ENCODE assay signal across 13 cellular contexts in genomic region chr3:14265246-14265962, GRCh38.
DNase-seq lines count a peak whose midpoint lies in the region; FAIRE-seq and TF ChIP-seq lines count a peak whose summit lies in the region.
"Had no signal": no experiment of that assay in that cellular context is flagged by ENCODE, and none has a peak within 500 bp of the region (broad histone marks: within the 10 kb centered on the region; RNA-seq: fewer than 3 reads in every experiment).

No MANE protein-coding gene starts in this region.

- peaks cover 18% of the 10 kb centered on the region for H3K27me3 ChIP-seq in astrocyte (ENCODE audit: insufficient read depth, low read length)
- H3K27me3 ChIP-seq in neuronal stem cell (ENCODE audit: control insufficient read depth in 3 of 3, insufficient read depth in 3 of 3, low read depth in 1 of 3, low read length in 3 of 3): peaks cover 0 to 32% (median 0%) of the 10 kb centered on the region in 3 experiments

- no peak overlapping the region for H4K91ac ChIP-seq in neuronal stem cell (ENCODE audit: low read depth, low read length, poor library complexity)

- no peak for FAIRE-seq in astrocyte (lab: Jason Lieb, UNC)

- no peak for TF ChIP-seq CTCF in astrocyte (IDR thresholded peaks at IDR 0.05; ENCODE audit: insufficient read depth, low read depth, low read length)

- H3K27me3 Mint-ChIP-seq in astrocyte (ENCODE audit: low read depth, unreplicated experiment): peaks cover 34% of the 10 kb centered on the region

- H3K27ac Mint-ChIP-seq in astrocyte (ENCODE audit: unreplicated experiment): no peak overlapping the region
- H3K27ac Mint-ChIP-seq: activated CD4-positive, alpha-beta memory T cell treated with anti-CD3 and anti-CD28 coated beads, Interleukin-2, amount 10 ng/mL, durations not matched to agents 7 days and 5 days; activated naive CD4-positive, alpha-beta T cell treated with anti-CD3 and anti-CD28 coated beads, Interleukin-2, amount 50 U/mL, for 72 hours; natural killer cell treated with Interleukin-12 subunit alpha and Interleukin-12 subunit beta and Interleukin-15 and Interleukin-18, amount 100 ng/mL, for 72 hours had no signal

- no peaks in the 10 kb centered on the region for H3K79me1 ChIP-seq in neuronal stem cell (ENCODE audit: low read depth, low read length)

- H3K27ac ChIP-seq in astrocyte (ENCODE audit: low read depth, low read length) (no peak overlapping the region), neuronal stem cell (replicated peaks; ENCODE audit: low read length) (no peak overlapping the region)

- H2BK5ac ChIP-seq in neuronal stem cell (ENCODE audit: low read length): no peak overlapping the region

- H3K23ac ChIP-seq in neuronal stem cell (ENCODE audit: low read depth, low read length, poor library complexity): no peak overlapping the region

- no peak overlapping the region for H2BK120ac ChIP-seq in neuronal stem cell (ENCODE audit: low read depth, low read length)

- DNase-seq in Daoy (ENCODE audit: low read depth) (peak; percentile 57), NCI-H146 (lab: John Stamatoyannopoulos, UW) (peak; percentile 62), astrocyte (ENCODE audit: low read depth) (peak; percentile 77), neuronal stem cell (ENCODE audit: low spot score) (no peak)
- no peak for DNase-seq in activated effector memory CD4-positive, alpha-beta T cell treated with Interleukin-2 at 50 U/mL for 16 hours
- DNase-seq in activated CD4-positive, alpha-beta T cell treated with anti-CD3 and anti-CD28 coated beads for 1 hour: no peak
- DNase-seq in activated CD4-positive, alpha-beta T cell treated with anti-CD3 and anti-CD28 coated beads, Interleukin-2, amount 50 U/mL, for 48 hours: no peak
- DNase-seq: activated CD4-positive, alpha-beta memory T cell treated with anti-CD3 and anti-CD28 coated beads, Interleukin-2, amount 10 ng/mL, durations not matched to agents 7 days and 5 days; stimulated activated CD4-positive, alpha-beta T cell treated with anti-CD3 and anti-CD28 coated beads, Interleukin-15, amount 100 ng/mL, for 24 hours; stimulated activated naive CD4-positive, alpha-beta T cell had no signal

- H3K4me2 ChIP-seq in astrocyte (ENCODE audit: low read length): no peak overlapping the region
- H3K4me2 ChIP-seq in neuronal stem cell (ENCODE audit: insufficient read depth, low read length, poor library complexity, severe bottlenecking): no peak overlapping the region

- H4K8ac ChIP-seq in neuronal stem cell (ENCODE audit: low read depth, low read length): no peak overlapping the region

- no peak overlapping the region for H3K9ac ChIP-seq in astrocyte (ENCODE audit: low read length)
- H3K9ac ChIP-seq in neuronal stem cell (ENCODE audit: low read depth, low read length, poor library complexity): no peak overlapping the region

- H3K4me1 ChIP-seq in astrocyte (ENCODE audit: insufficient read depth, low read length) (peaks cover 14% of the 10 kb centered on the region), neuronal stem cell (ENCODE audit: control insufficient read depth in 2 of 2, insufficient read depth in 1 of 2, low read depth in 1 of 2, low read length in 2 of 2) (no peaks in the 10 kb centered on the region)
- H3K4me1 ChIP-seq: HAP-1 had no signal

- H4K20me1 ChIP-seq in astrocyte (ENCODE audit: insufficient read depth, low read length): no peaks in the 10 kb centered on the region

- peaks cover 10% of the 10 kb centered on the region for H3K4me1 Mint-ChIP-seq in astrocyte (ENCODE audit: low read depth, unreplicated experiment)

- no CpG with 5 or more reads among the region's 11 CpGs for WGBS in neuronal stem cell (ENCODE audit: extremely low coverage in 2 of 2, insufficient read length in 2 of 2, insufficient replicate concordance in 1 of 2), 2 donors

- H2AFZ ChIP-seq in astrocyte (ENCODE audit: low read depth, low read length): no peak overlapping the region
- H2AFZ ChIP-seq in neuronal stem cell (ENCODE audit: low read length): no peak overlapping the region

- no peaks in the 10 kb centered on the region for H3K9me3 Mint-ChIP-seq in astrocyte (ENCODE audit: unreplicated experiment)
- H3K9me3 Mint-ChIP-seq: activated CD4-positive, alpha-beta memory T cell treated with anti-CD3 and anti-CD28 coated beads, Interleukin-2, amount 10 ng/mL, durations not matched to agents 7 days and 5 days; activated naive CD4-positive, alpha-beta T cell treated with anti-CD3 and anti-CD28 coated beads, Interleukin-2, amount 50 U/mL, for 72 hours; natural killer cell treated with Interleukin-12 subunit alpha and Interleukin-12 subunit beta and Interleukin-15 and Interleukin-18, amount 100 ng/mL, for 72 hours had no signal

- no peak overlapping the region for H3K4ac ChIP-seq in neuronal stem cell (ENCODE audit: low read length)

- no peaks in the 10 kb centered on the region for H3K36me3 ChIP-seq in astrocyte (ENCODE audit: insufficient read depth, low read length)
- no peaks in the 10 kb centered on the region for H3K36me3 ChIP-seq in neuronal stem cell (replicated peaks in 1 of 2; ENCODE audit: control insufficient read depth in 2 of 2, insufficient read depth in 2 of 2, low read length in 2 of 2)
- H3K36me3 ChIP-seq: HAP-1 had no signal

- no peak overlapping the region for H2AK5ac ChIP-seq in neuronal stem cell (ENCODE audit: low read depth, low read length)

- no peak overlapping the region for H3K4me3 Mint-ChIP-seq in astrocyte (ENCODE audit: unreplicated experiment)
- H3K4me3 Mint-ChIP-seq: activated CD4-positive, alpha-beta memory T cell treated with anti-CD3 and anti-CD28 coated beads, Interleukin-2, amount 10 ng/mL, durations not matched to agents 7 days and 5 days; natural killer cell treated with Interleukin-12 subunit alpha and Interleukin-12 subunit beta and Interleukin-15 and Interleukin-18, amount 100 ng/mL, for 72 hours had no signal

- H2BK15ac ChIP-seq in neuronal stem cell (ENCODE audit: low read length): no peak overlapping the region

- H3K4me3 ChIP-seq in astrocyte (ENCODE audit: insufficient read depth, low read depth, low read length) (no peak overlapping the region), neuronal stem cell (ENCODE audit: low read length in 2 of 2) (no peak overlapping the region)
- H3K4me3 ChIP-seq: HAP-1 had no signal

- peak overlapping the region; percentile 48 for H3K14ac ChIP-seq in neuronal stem cell (ENCODE audit: low read length)

- H3K9me3 ChIP-seq in astrocyte (ENCODE audit: insufficient read depth, low read depth, low read length) (no peaks in the 10 kb centered on the region), neuronal stem cell (replicated peaks in 1 of 2; ENCODE audit: control insufficient read depth in 2 of 2, insufficient read depth in 1 of 2, low read depth in 1 of 2, low read length in 2 of 2) (peaks cover 3 to 4% of the 10 kb centered on the region in 2 donors)
- H3K9me3 ChIP-seq: HAP-1 had no signal

- peak overlapping the region; percentile 11 for H3K18ac ChIP-seq in neuronal stem cell (ENCODE audit: low read length)

- H3K79me2 ChIP-seq in astrocyte (ENCODE audit: insufficient read depth, low read length): no peaks in the 10 kb centered on the region

- no peaks in the 10 kb centered on the region for H3K36me3 Mint-ChIP-seq in astrocyte (ENCODE audit: low read depth, unreplicated experiment)
- H3K36me3 Mint-ChIP-seq: activated naive CD4-positive, alpha-beta T cell treated with anti-CD3 and anti-CD28 coated beads, Interleukin-2, amount 50 U/mL, for 72 hours; natural killer cell treated with Interleukin-12 subunit alpha and Interleukin-12 subunit beta and Interleukin-15 and Interleukin-18, amount 100 ng/mL, for 72 hours had no signal

- H2BK12ac ChIP-seq in neuronal stem cell (ENCODE audit: low read length): no peak overlapping the region

Comparison
In these comparisons a context has a peak if more than half of its experiments do, and no peak if none do; other contexts are left out.
1. DNase-seq: peak in Daoy (single experiment), NCI-H146 (single experiment) and astrocyte (single experiment); none in neuronal stem cell (single experiment), activated effector memory CD4-positive, alpha-beta T cell treated with Interleukin-2 at 50 U/mL for 16 hours (single experiment), activated CD4-positive, alpha-beta T cell treated with anti-CD3 and anti-CD28 coated beads for 1 hour (single experiment) and activated CD4-positive, alpha-beta T cell treated with anti-CD3 and anti-CD28 coated beads, Interleukin-2, amount 50 U/mL, for 48 hours (0 of 2).